ENCODE assay signal across 25 cellular contexts in genomic region chr2:80464275-80464674, GRCh38.
"Had no signal": no experiment of that assay in that cellular context is flagged by ENCODE, and none has a peak within 500 bp of the region (broad histone marks: within the 10 kb centered on the region; RNA-seq: fewer than 3 reads in every experiment).

No MANE protein-coding gene starts in this region.

- FAIRE-seq: endothelial cell of umbilical vein, frontal cortex, kidney had no signal

- H3K4me3 ChIP-seq: coronary artery, dorsolateral prefrontal cortex, esophagus muscularis mucosa, gastroesophageal sphincter, heart left ventricle, hepatocyte, left ventricle myocardium inferior, lower lobe of right lung, mucosa of descending colon had no signal

- DNase-seq: dermis blood vessel endothelial cell; dorsolateral prefrontal cortex; effector CD4-positive, alpha-beta T cell; effector memory CD4-positive, alpha-beta T cell; foreskin keratinocyte; heart left ventricle; hypothalamus; immature natural killer cell; islet precursor cell; kidney; kidney glomerular epithelial cell; left colon; left ventricle myocardium inferior; lower lobe of right lung; mesenchymal stem cell; mucosa of descending colon; naive B cell; naive thymus-derived CD8-positive, alpha-beta T cell had no signal

- H3K9me3 ChIP-seq: esophagus muscularis mucosa, gastroesophageal sphincter, heart left ventricle, left ventricle myocardium inferior, lower lobe of right lung, mucosa of descending colon had no signal

- H3K27ac ChIP-seq: coronary artery, dorsolateral prefrontal cortex, esophagus muscularis mucosa, foreskin keratinocyte, gastroesophageal sphincter, heart left ventricle, hepatocyte, left ventricle myocardium inferior, lower lobe of right lung had no signal

- H3K4me1 ChIP-seq: esophagus muscularis mucosa, foreskin keratinocyte, gastroesophageal sphincter, heart left ventricle, left ventricle myocardium inferior, lower lobe of right lung had no signal

- H3K79me2 ChIP-seq: hepatocyte had no signal

- ATAC-seq: foreskin keratinocyte; gastroesophageal sphincter; heart left ventricle; left colon; left lobe of liver; lower lobe of right lung; mucosa of descending colon; naive thymus-derived CD8-positive, alpha-beta T cell had no signal

- H3K4me2 ChIP-seq: hepatocyte had no signal

- H3K27me3 ChIP-seq: dorsolateral prefrontal cortex, esophagus muscularis mucosa, foreskin keratinocyte, gastroesophageal sphincter, hepatocyte had no signal

- H3K36me3 ChIP-seq: esophagus muscularis mucosa, gastroesophageal sphincter, heart left ventricle, left ventricle myocardium inferior, lower lobe of right lung had no signal

- H2AFZ ChIP-seq: hepatocyte had no signal
